In genomic region chr11:87224486-87224885, GRCh38 we compare ENCODE assay signal across 26 cellular contexts.
"Had no signal": no experiment of that assay in that cellular context is flagged by ENCODE, and none has a peak within 500 bp of the region (broad histone marks: within the 10 kb centered on the region; RNA-seq: fewer than 3 reads in every experiment).

No MANE protein-coding gene starts in this region.

- H3K36me3 ChIP-seq: spleen, suprapubic skin, WERI-Rb-1 had no signal

- H3K27ac Mint-ChIP-seq: activated naive CD4-positive, alpha-beta T cell treated with anti-CD3 and anti-CD28 coated beads for 36 hours; activated naive CD8-positive, alpha-beta T cell treated with anti-CD3 and anti-CD28 coated beads for 36 hours; memory B cell; naive thymus-derived CD8-positive, alpha-beta T cell; T-helper 17 cell had no signal

- FAIRE-seq: keratinocyte, urothelium cell line had no signal

- H3K9me3 ChIP-seq: spleen, suprapubic skin had no signal

- ATAC-seq: activated CD4-positive, CD25-positive, alpha-beta regulatory T cell treated with anti-CD3 and anti-CD28 coated beads, Interleukin-2, amount 50 U/mL, for 24 hours; effector memory CD8-positive, alpha-beta T cell; left cardiac atrium; naive thymus-derived CD8-positive, alpha-beta T cell; right cardiac atrium; SK-N-SH treated with all-trans-retinoic acid at 6 μM for 48 hours; T-helper 17 cell had no signal

- H3K4me3 Mint-ChIP-seq: activated naive CD4-positive, alpha-beta T cell treated with anti-CD3 and anti-CD28 coated beads for 36 hours; activated naive CD8-positive, alpha-beta T cell treated with anti-CD3 and anti-CD28 coated beads for 36 hours; effector memory CD8-positive, alpha-beta T cell; memory B cell; naive thymus-derived CD8-positive, alpha-beta T cell; neural crest cell; T-helper 17 cell had no signal

- H3K27me3 ChIP-seq: spleen, suprapubic skin had no signal

- H3K4me1 Mint-ChIP-seq: activated naive CD8-positive, alpha-beta T cell treated with anti-CD3 and anti-CD28 coated beads for 36 hours; T-helper 17 cell had no signal

- H3K9me3 Mint-ChIP-seq: activated naive CD4-positive, alpha-beta T cell treated with anti-CD3 and anti-CD28 coated beads for 36 hours; activated naive CD8-positive, alpha-beta T cell treated with anti-CD3 and anti-CD28 coated beads for 36 hours; effector memory CD8-positive, alpha-beta T cell; memory B cell; neural crest cell had no signal

- H3K4me3 ChIP-seq: coronary artery, spleen, suprapubic skin had no signal

- H3K27ac ChIP-seq: spleen, suprapubic skin, WERI-Rb-1 had no signal

- DNase-seq: activated CD4-positive, alpha-beta T cell treated with anti-CD3 and anti-CD28 coated beads for 48 hours; activated CD4-positive, alpha-beta T cell treated with anti-CD3 and anti-CD28 coated beads, Interleukin-2, amount 50 U/mL, for 48 hours; activated CD8-positive, alpha-beta memory T cell treated with anti-CD3 and anti-CD28 coated beads for 24 hours; activated effector memory CD4-positive, alpha-beta T cell treated with anti-CD3 and anti-CD28 coated beads, Interleukin-2, amount 50 U/mL, for 16 hours; activated naive CD4-positive, alpha-beta T cell treated with anti-CD3 and anti-CD28 coated beads for 36 hours; activated naive CD8-positive, alpha-beta T cell treated with anti-CD3 and anti-CD28 coated beads for 36 hours; effector memory CD8-positive, alpha-beta T cell; left cardiac atrium; naive thymus-derived CD8-positive, alpha-beta T cell; nucleus accumbens; posterior cingulate gyrus; right cardiac atrium; spleen; stimulated activated naive CD4-positive, alpha-beta T cell; T-helper 17 cell; T1000; trophoblast cell; WERI-Rb-1 had no signal

- H3K4me1 ChIP-seq: spleen, suprapubic skin had no signal

- H3K27me3 Mint-ChIP-seq: activated naive CD8-positive, alpha-beta T cell treated with anti-CD3 and anti-CD28 coated beads for 36 hours; effector memory CD8-positive, alpha-beta T cell; memory B cell; naive thymus-derived CD8-positive, alpha-beta T cell; T-helper 17 cell had no signal
